ENCODE assay signal across 1 cellular context in genomic region chr14:77623201-77623600, GRCh38.
A peak's percentile ranks its signal among the peaks of the same experiment; 100 is the strongest.
TF ChIP-seq lines count a peak whose summit lies in the region.

No MANE protein-coding gene starts in this region.

TF ChIP-seq in HepG2, 621 proteins besides CTCF, POLR2A, EP300 and RAD21 (continued from another document):
- TF ChIP-seq ARID3A (IDR thresholded peaks at IDR 0.05; ENCODE audit: low read depth, low read length) (no peak), MAFK (conservative IDR thresholded peaks at IDR 0.05 in 1 of 2, IDR thresholded peaks at IDR 0.05 in 1 of 2; ENCODE audit: low read length in 2 of 2) (peak in 1 of 2 experiments; percentile 50; a peak in 2 of 4 replicates), HIVEP1 (CRISPR knock-in tag; IDR thresholded peaks at IDR 0.05) (no peak), ZSCAN25 (CRISPR knock-in tag; IDR thresholded peaks at IDR 0.05) (no peak), ZFAT (CRISPR knock-in tag; conservative IDR thresholded peaks at IDR 0.05) (no peak), POLR2G (IDR thresholded peaks at IDR 0.05; ENCODE audit: low read depth, low read length) (no peak), ZNF256 (CRISPR knock-in tag; conservative IDR thresholded peaks at IDR 0.05) (no peak), IRX3 (CRISPR knock-in tag; IDR thresholded peaks at IDR 0.05; ENCODE audit: borderline replicate concordance, low read depth) (no peak), ZC3H4 (CRISPR knock-in tag; IDR thresholded peaks at IDR 0.05; ENCODE audit: borderline replicate concordance) (no peak)
TF ChIP-seq in HepG2: peak in this region for 2.
